8 cellular contexts compared by ENCODE assay signal in the genomic region with DNA sequence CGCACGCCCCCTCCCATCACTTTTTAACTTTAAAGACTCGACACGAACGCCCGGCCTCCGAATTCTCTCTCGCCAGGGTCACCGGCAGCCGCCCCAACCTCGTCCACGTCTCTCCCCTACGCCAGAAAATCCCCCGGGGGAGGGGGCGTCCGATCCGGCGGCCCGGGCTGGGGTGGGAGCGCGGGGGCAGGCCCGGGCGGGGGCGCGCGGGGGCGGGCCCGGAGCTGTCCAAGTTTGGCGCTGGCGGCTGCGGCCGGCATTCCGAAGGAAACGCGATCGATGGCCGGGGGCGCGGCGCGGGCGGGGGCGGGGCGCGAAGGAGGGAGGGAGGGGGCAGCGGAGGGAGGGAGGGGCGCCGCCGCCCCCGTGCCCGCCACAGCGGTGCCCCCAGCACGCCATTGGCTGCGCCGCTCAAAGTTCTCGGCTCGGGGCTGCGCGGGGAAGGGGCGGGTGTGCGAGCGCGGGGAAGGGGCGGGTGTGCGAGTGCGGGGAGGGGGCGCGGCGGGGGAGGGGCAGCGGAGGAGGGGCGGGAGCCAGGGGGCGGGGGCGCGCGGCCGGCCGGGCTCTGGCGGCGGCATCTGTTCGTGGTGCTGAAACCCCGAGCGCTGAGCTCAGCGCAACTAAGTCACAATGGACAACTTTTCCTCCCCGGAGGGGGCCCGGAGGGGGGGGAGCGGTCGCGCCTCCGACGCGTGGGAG. TPM values are rescaled to one million over a fixed set of nuclear protein-coding genes. Genes with fewer than 3 reads are reported as not detected.
DNase-seq lines count a peak whose midpoint lies in the region; ATAC-seq, FAIRE-seq and TF ChIP-seq lines count a peak whose summit lies in the region.

No MANE protein-coding gene starts in this region.

- WGBS in psoas muscle, 3 donors, result 0 to 2% (median 1%) methylated on average over 35 to 85 of the region's 91 CpGs

- H3K9me3 ChIP-seq in Peyer's patch, result no peaks in the 10 kb centered on the region
- H3K9me3 ChIP-seq in psoas muscle, result no peaks in the 10 kb centered on the region

- DNase-seq in Daoy (ENCODE audit: low read depth), result peak; percentile 72
- no peak for DNase-seq in Peyer's patch
- peak; percentile 66 to 79 for DNase-seq in frontal cortex (ENCODE audit: low spot score in 2 of 2)
- peak in 1 of 2 donors; percentile 29 for DNase-seq in psoas muscle
- no peak for DNase-seq in AML-193 (lab: John Stamatoyannopoulos, UW)
- DNase-seq in NCI-H2029 treated with DMSO at 0.1 percent for 48 hours (lab: John Stamatoyannopoulos, UW), result no peak

- intact Hi-C loops in psoas muscle (cut with DNase I), result no loop called here

- no peak for TF ChIP-seq POLR2A in Peyer's patch (IDR thresholded peaks at IDR 0.05)

- H3K27me3 ChIP-seq in Peyer's patch (peaks cover 0 to 35% of the 10 kb centered on the region in 2 donors), psoas muscle (ENCODE audit: insufficient read depth in 3 of 3, low read length in 2 of 3) (peaks cover 0 to 91% (median 21%) of the 10 kb centered on the region in 3 donors)

- TF ChIP-seq CTCF in Peyer's patch (IDR thresholded peaks at IDR 0.05) (no peak), psoas muscle (IDR thresholded peaks at IDR 0.05) (no peak)

- no peak for FAIRE-seq in frontal cortex (lab: Jason Lieb, UNC)

- H3K36me3 ChIP-seq in Peyer's patch (no peaks in the 10 kb centered on the region), psoas muscle (ENCODE audit: insufficient read depth in 1 of 2, low read depth in 1 of 2) (no peaks in the 10 kb centered on the region)

- peaks cover 0 to 31% (median 8%) of the 10 kb centered on the region in 4 donors for H3K4me1 ChIP-seq in Peyer's patch
- H3K4me1 ChIP-seq in psoas muscle, result peaks cover 15% of the 10 kb centered on the region

- ATAC-seq in psoas muscle (no peak), HG02870 (IDR thresholded peaks at IDR 0.05; ENCODE audit: unreplicated experiment) (no peak), GM18519 (IDR thresholded peaks at IDR 0.05; ENCODE audit: low FRiP score, unreplicated experiment) (no peak)

- H3K27ac ChIP-seq in Peyer's patch (peak overlapping the region in 3 of 4 donors; percentile 49 to 63 (median 52)), psoas muscle (no peak overlapping the region)

- H3K4me3 ChIP-seq in Peyer's patch (peak overlapping the region; percentile 25 to 49 (median 40)), psoas muscle (peak overlapping the region; percentile 59)

RNA-seq across cellular contexts. Expression of a gene that starts 2.4 kb away (rescaled TPM):
- total RNA-seq in Daoy (2014; rRNA removed; shearing (Covaris generic)), result 0.18 and 0.57 TPM in 2 replicates
- total RNA-seq in Peyer's patch (not detected), frontal cortex (8.6 TPM), psoas muscle (under 1 TPM in 3 of 4 donors, not detected in 1; 0.26 to 0.58 (median 0.44) TPM)
- polyA plus RNA-seq in psoas muscle, result under 1 TPM; 0.03 to 0.06 (median 0.03) TPM

Comparison
In these comparisons a context has a peak if more than half of its experiments do, and no peak if none do; other contexts are left out.
1. DNase-seq: peak in Daoy (single experiment) and frontal cortex (2 of 2); none in Peyer's patch (0 of 3), AML-193 (0 of 2) and NCI-H2029 treated with DMSO at 0.1 percent for 48 hours (single experiment).